In the genomic region with DNA sequence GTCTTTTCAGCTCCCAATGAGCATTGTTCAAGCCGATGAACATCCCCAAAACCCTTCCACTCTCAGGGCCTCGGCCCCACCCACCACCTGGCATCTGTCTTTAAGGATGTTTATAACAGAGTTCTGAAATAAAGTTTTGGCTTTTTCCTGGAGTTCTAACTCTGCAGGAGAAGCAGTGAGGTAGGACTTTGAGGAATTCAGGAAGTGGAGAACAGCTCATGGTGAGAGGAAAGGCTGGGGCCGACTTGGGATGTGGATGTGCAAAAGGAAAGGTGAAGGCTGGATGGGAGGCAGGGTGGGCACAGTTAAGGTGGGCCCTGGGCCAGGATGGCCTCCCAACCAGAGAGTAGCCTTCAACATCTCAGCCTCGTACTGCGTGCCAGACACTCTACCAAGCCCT, we compare ENCODE assay signal across 21 cellular contexts. TPM values are rescaled to one million over a fixed set of nuclear protein-coding genes. Genes with fewer than 3 reads are reported as not detected.
DNase-seq lines count a peak whose midpoint lies in the region; ATAC-seq, FAIRE-seq and TF ChIP-seq lines count a peak whose summit lies in the region.
"Had no signal": no experiment of that assay in that cellular context is flagged by ENCODE, and none has a peak within 500 bp of the region (broad histone marks: within the 10 kb centered on the region; RNA-seq: fewer than 3 reads in every experiment).

No MANE protein-coding gene starts in this region.

- no peaks in the 10 kb centered on the region for H3K9me3 Mint-ChIP-seq in activated CD8-positive, alpha-beta T cell treated with anti-CD3 and anti-CD28 coated beads, Interleukin-2, amount 10 ng/mL, durations not matched to agents 7 days and 5 days (ENCODE audit: insufficient read depth)
- H3K9me3 Mint-ChIP-seq in activated CD8-positive, alpha-beta T cell treated with anti-CD3 and anti-CD28 coated beads for 36 hours, result no peaks in the 10 kb centered on the region
- H3K9me3 Mint-ChIP-seq: activated CD4-positive, alpha-beta memory T cell treated with anti-CD3 and anti-CD28 coated beads for 36 hours; HFFc6 had no signal

- H3K4me3 ChIP-seq in OCI-LY1 (ENCODE audit: low read depth, low read length, poor library complexity, severe bottlenecking) (no peak overlapping the region), left lung (no peak overlapping the region), spleen (no peak overlapping the region), lower leg skin (ENCODE audit: low read depth, poor library complexity, severe bottlenecking) (no peak overlapping the region), pancreas (no peak overlapping the region)

- H3K27ac Mint-ChIP-seq in activated CD8-positive, alpha-beta T cell treated with anti-CD3 and anti-CD28 coated beads, Interleukin-2, amount 10 ng/mL, durations not matched to agents 7 days and 5 days, result peak overlapping the region; percentile 43
- no peak overlapping the region for H3K27ac Mint-ChIP-seq in activated CD8-positive, alpha-beta T cell treated with anti-CD3 and anti-CD28 coated beads for 36 hours
- H3K27ac Mint-ChIP-seq: activated CD4-positive, alpha-beta memory T cell treated with anti-CD3 and anti-CD28 coated beads for 36 hours; HFFc6 had no signal

- H2AFZ ChIP-seq in OCI-LY1 (ENCODE audit: low read length), result no peak overlapping the region

- H3K9me3 ChIP-seq in OCI-LY1 (ENCODE audit: low read length) (no peaks in the 10 kb centered on the region), left lung (no peaks in the 10 kb centered on the region), spleen (no peaks in the 10 kb centered on the region), pancreas (no peaks in the 10 kb centered on the region)
- H3K9me3 ChIP-seq: neutrophil had no signal

- no peaks in the 10 kb centered on the region for H3K79me2 ChIP-seq in OCI-LY1 (ENCODE audit: insufficient read depth, low read length)

- no peak for ATAC-seq in activated CD8-positive, alpha-beta T cell treated with anti-CD3 and anti-CD28 coated beads, Interleukin-2, amount 10 ng/mL, durations not matched to agents 7 days and 5 days
- no peak for ATAC-seq in activated CD8-positive, alpha-beta T cell treated with anti-CD3 and anti-CD28 coated beads for 36 hours
- ATAC-seq in left lung, result no peak
- no peak for ATAC-seq in HG03457 (IDR thresholded peaks at IDR 0.05; ENCODE audit: unreplicated experiment)
- ATAC-seq in pancreas, result no peak
- ATAC-seq: T-helper 17 cell had no signal

- intact Hi-C loops in activated CD8-positive, alpha-beta T cell treated with anti-CD3 and anti-CD28 coated beads for 36 hours (cut with micrococcal nuclease), result no loop called here
- intact Hi-C loops in left lung (cut with DNase I), result no loop called here
- intact Hi-C loops in spleen (cut with DNase I; ENCODE audit: low total_unique reads), result no loop called here
- intact Hi-C loops in lower leg skin (cut with DNase I; ENCODE audit: low total_unique reads), result no loop called here
- intact Hi-C loops in pancreas (cut with DNase I), result no loop called here

- peak overlapping the region; percentile 28 for H3K4me2 ChIP-seq in OCI-LY1 (ENCODE audit: low read length)

- peak overlapping the region; percentile 46 for H3K9ac ChIP-seq in OCI-LY1 (ENCODE audit: low read length)

- no peak for TF ChIP-seq CTCF in activated CD8-positive, alpha-beta T cell treated with anti-CD3 and anti-CD28 coated beads for 36 hours (IDR thresholded peaks at IDR 0.05)
- TF ChIP-seq CTCF in OCI-LY1 (IDR thresholded peaks at IDR 0.05; ENCODE audit: low read length) (no peak), left lung (IDR thresholded peaks at IDR 0.05) (no peak), spleen (IDR thresholded peaks at IDR 0.05 in 8 of 11, conservative IDR thresholded peaks at IDR 0.05 in 3 of 11) (no peak), lower leg skin (IDR thresholded peaks at IDR 0.05) (no peak), pancreas (IDR thresholded peaks at IDR 0.05) (no peak)

- H3K27ac ChIP-seq in OCI-LY1 (ENCODE audit: low read depth, low read length, poor library complexity, severe bottlenecking) (peak overlapping the region; percentile 92), left lung (peak overlapping the region; percentile 26 to 30), spleen (peak overlapping the region; percentile 60 to 86 (median 81)), pancreas (peak overlapping the region in 1 of 4 donors; percentile 31)
- H3K27ac ChIP-seq: neutrophil, WERI-Rb-1 had no signal

- peaks cover 5% of the 10 kb centered on the region for H3K36me3 Mint-ChIP-seq in activated CD8-positive, alpha-beta T cell treated with anti-CD3 and anti-CD28 coated beads, Interleukin-2, amount 10 ng/mL, durations not matched to agents 7 days and 5 days (ENCODE audit: low read depth)
- H3K36me3 Mint-ChIP-seq in activated CD8-positive, alpha-beta T cell treated with anti-CD3 and anti-CD28 coated beads for 36 hours (ENCODE audit: low read depth), result peaks cover 3% of the 10 kb centered on the region
- H3K36me3 Mint-ChIP-seq: activated CD4-positive, alpha-beta memory T cell treated with anti-CD3 and anti-CD28 coated beads for 36 hours had no signal

- H4K20me1 ChIP-seq in OCI-LY1 (ENCODE audit: insufficient read depth, low read length), result no peaks in the 10 kb centered on the region

- H3K4me1 Mint-ChIP-seq in activated CD8-positive, alpha-beta T cell treated with anti-CD3 and anti-CD28 coated beads, Interleukin-2, amount 10 ng/mL, durations not matched to agents 7 days and 5 days (ENCODE audit: low read depth), result peaks cover 84% of the 10 kb centered on the region
- peaks cover 78% of the 10 kb centered on the region for H3K4me1 Mint-ChIP-seq in activated CD8-positive, alpha-beta T cell treated with anti-CD3 and anti-CD28 coated beads for 36 hours (ENCODE audit: low read depth)

- H3K4me1 ChIP-seq in OCI-LY1 (ENCODE audit: insufficient read depth, low read length, severe bottlenecking), result peaks cover 100% of the 10 kb centered on the region
- peaks cover 6 to 46% of the 10 kb centered on the region in 2 donors for H3K4me1 ChIP-seq in left lung
- H3K4me1 ChIP-seq in spleen, result peaks cover 17 to 45% (median 35%) of the 10 kb centered on the region in 6 donors
- peaks cover 0 to 3% (median 0%) of the 10 kb centered on the region in 3 donors for H3K4me1 ChIP-seq in pancreas

- no peak overlapping the region for H3K4me3 Mint-ChIP-seq in activated CD8-positive, alpha-beta T cell treated with anti-CD3 and anti-CD28 coated beads, Interleukin-2, amount 10 ng/mL, durations not matched to agents 7 days and 5 days
- H3K4me3 Mint-ChIP-seq in activated CD8-positive, alpha-beta T cell treated with anti-CD3 and anti-CD28 coated beads for 36 hours, result no peak overlapping the region
- H3K4me3 Mint-ChIP-seq: activated CD4-positive, alpha-beta memory T cell treated with anti-CD3 and anti-CD28 coated beads for 36 hours; HFFc6; T-helper 17 cell had no signal

- H3K27me3 Mint-ChIP-seq in activated CD8-positive, alpha-beta T cell treated with anti-CD3 and anti-CD28 coated beads, Interleukin-2, amount 10 ng/mL, durations not matched to agents 7 days and 5 days (ENCODE audit: low read depth), result no peaks in the 10 kb centered on the region
- H3K27me3 Mint-ChIP-seq in activated CD8-positive, alpha-beta T cell treated with anti-CD3 and anti-CD28 coated beads for 36 hours, result no peaks in the 10 kb centered on the region
- H3K27me3 Mint-ChIP-seq: activated CD4-positive, alpha-beta memory T cell treated with anti-CD3 and anti-CD28 coated beads for 36 hours; T-helper 17 cell had no signal

- POLR2A ChIA-PET in activated CD8-positive, alpha-beta T cell treated with anti-CD3 and anti-CD28 coated beads, Interleukin-2, amount 10 ng/mL, durations not matched to agents 7 days and 5 days (lab: Charles Lee), result interaction anchor here (0.6 to 4.9 kb wide), 5 partner anchors 15 to 305 kb away, joined by 3 to 45 read pairs (median 6); no protein-coding TSS in a partner anchor
- POLR2A ChIA-PET in activated CD8-positive, alpha-beta T cell treated with anti-CD3 and anti-CD28 coated beads for 36 hours (lab: Charles Lee), result interaction anchor here (0.7 to 2.0 kb wide), 2 partner anchors 9 to 13 kb away, joined by 3 to 5 read pairs; no protein-coding TSS in a partner anchor

- no peaks in the 10 kb centered on the region for H3F3A ChIP-seq in OCI-LY1 (ENCODE audit: insufficient read depth, low read length)

- FAIRE-seq in pancreas (lab: Jason Lieb, UNC), result no peak
- FAIRE-seq: G401.6 had no signal

- CTCF ChIA-PET in activated CD8-positive, alpha-beta T cell treated with anti-CD3 and anti-CD28 coated beads, Interleukin-2, amount 10 ng/mL, durations not matched to agents 7 days and 5 days (lab: Charles Lee), result interaction anchor here (0.9 to 4.6 kb wide), 8 partner anchors 10 to 232 kb away, joined by 3 to 34 read pairs (median 4); no protein-coding TSS in a partner anchor
- CTCF ChIA-PET in activated CD8-positive, alpha-beta T cell treated with anti-CD3 and anti-CD28 coated beads for 36 hours (lab: Charles Lee), result interaction anchor here (1.1 to 1.3 kb wide), 2 partner anchors 12 to 13 kb away, joined by 3 read pairs; no protein-coding TSS in a partner anchor

- H3K27me3 ChIP-seq in OCI-LY1 (ENCODE audit: insufficient read depth, low read length) (no peaks in the 10 kb centered on the region), left lung (no peaks in the 10 kb centered on the region), spleen (replicated peaks in 1 of 7) (no peaks in the 10 kb centered on the region), pancreas (no peaks in the 10 kb centered on the region)
- H3K27me3 ChIP-seq: neutrophil had no signal

- no peak for DNase-seq in activated CD8-positive, alpha-beta T cell treated with anti-CD3 and anti-CD28 coated beads, Interleukin-2, amount 10 ng/mL, durations not matched to agents 7 days and 5 days
- no peak for DNase-seq in activated CD8-positive, alpha-beta T cell treated with anti-CD3 and anti-CD28 coated beads for 36 hours
- DNase-seq in left lung (no peak), spleen (no peak), lower leg skin (ENCODE audit: low spot score in 2 of 2) (no peak), pancreas (no peak)
- DNase-seq: activated CD4-positive, alpha-beta memory T cell treated with anti-CD3 and anti-CD28 coated beads for 36 hours; C1 segment of cervical spinal cord; erythroblast; HFFc6; Karpas-422; NCI-H1092 treated with DMSO at 0.1 percent for 48 hours; NCI-H2081 treated with DMSO at 0.1 percent for 48 hours; NCI-H510A treated with DMSO at 0.1 percent for 48 hours; stimulated activated CD4-positive, alpha-beta T cell treated with anti-CD3 and anti-CD28 coated beads, Interleukin-1b, Interleukin-23, amount 100 ng/mL, for 48 hours; T-helper 17 cell; WERI-Rb-1 had no signal

- H3K36me3 ChIP-seq in OCI-LY1 (ENCODE audit: insufficient read depth, low read length), result no peaks in the 10 kb centered on the region
- no peaks in the 10 kb centered on the region for H3K36me3 ChIP-seq in left lung
- H3K36me3 ChIP-seq in spleen, result no peaks in the 10 kb centered on the region
- no peaks in the 10 kb centered on the region for H3K36me3 ChIP-seq in pancreas
- H3K36me3 ChIP-seq: neutrophil, WERI-Rb-1 had no signal

- TF ChIP-seq POLR2A in spleen (IDR thresholded peaks at IDR 0.05) (no peak), lower leg skin (IDR thresholded peaks at IDR 0.05) (no peak)

- WGBS in spleen, 5 donors, result 71 to 86% (median 81%) methylated on average over 5 of the region's 5 CpGs
- 84 to 94% methylated on average over 5 of the region's 5 CpGs for WGBS in lower leg skin, 2 donors
- WGBS in pancreas, 2 donors, result 87 to 88% methylated on average over 5 of the region's 5 CpGs

- no peaks in the 10 kb centered on the region for H3K9me2 ChIP-seq in OCI-LY1 (ENCODE audit: low read depth, low read length)

RNA-seq across cellular contexts. Expression of a gene that starts 28.3 kb away (rescaled TPM):
- total RNA-seq in activated CD8-positive, alpha-beta T cell treated with anti-CD3 and anti-CD28 coated beads, Interleukin-2, amount 10 ng/mL, durations not matched to agents 7 days and 5 days, result 1 to 10 TPM; 4.1 to 4.4 TPM
- 1 to 10 TPM; 1.0 to 1.2 TPM for total RNA-seq in activated CD8-positive, alpha-beta T cell treated with anti-CD3 and anti-CD28 coated beads for 36 hours
- under 1 TPM; 0.58 to 0.76 TPM for total RNA-seq in left lung
- 1 to 10 TPM in 6 of 7 donors, under 1 TPM in 1; 0.60 to 2.5 (median 1.2) TPM for total RNA-seq in spleen
- under 1 TPM; 0.47 to 0.70 (median 0.48) TPM for polyA plus RNA-seq in spleen
- total RNA-seq in lower leg skin, result under 1 TPM in 2 of 4 donors, not detected in 2; 0.13 to 0.71 TPM
- total RNA-seq in pancreas, result 1 to 10 TPM in 5 of 6 donors, under 1 TPM in 1; 0.69 to 5.5 (median 1.5) TPM
- polyA plus RNA-seq in pancreas, result 1 to 10 TPM; 1.1 to 2.3 TPM
- total RNA-seq: activated CD4-positive, alpha-beta memory T cell treated with anti-CD3 and anti-CD28 coated beads for 36 hours; HFFc6 had no signal
